In the genomic region with DNA sequence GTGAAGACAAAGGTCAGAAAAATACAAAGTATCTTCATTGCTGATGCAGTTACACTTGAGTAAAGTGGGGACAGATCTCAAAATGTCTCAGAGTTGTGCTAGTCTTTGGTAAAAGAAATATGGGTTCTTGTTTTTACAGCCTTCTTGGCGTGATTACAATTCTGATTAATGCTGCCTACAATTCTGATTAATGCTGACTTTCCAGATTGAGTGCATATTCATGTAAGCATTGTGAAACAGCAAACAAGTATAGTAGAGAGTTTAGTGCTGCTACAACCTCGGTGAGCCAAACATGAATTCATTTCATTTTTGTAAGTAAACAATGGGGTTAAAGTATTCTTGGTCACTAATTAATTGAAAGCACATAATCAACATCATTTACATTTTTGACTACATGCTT, we compare ENCODE assay signal across 26 cellular contexts. TPM values are rescaled to one million over a fixed set of nuclear protein-coding genes. Genes with fewer than 3 reads are reported as not detected.
DNase-seq lines count a peak whose midpoint lies in the region; ATAC-seq, FAIRE-seq and TF ChIP-seq lines count a peak whose summit lies in the region.
"Had no signal": no experiment of that assay in that cellular context is flagged by ENCODE, and none has a peak within 500 bp of the region (broad histone marks: within the 10 kb centered on the region; RNA-seq: fewer than 3 reads in every experiment).

TSS of gene DEFB113 (minus strand) at position 38 of the 400 bp plus-strand sequence. CDS start at position 38, 0 bp downstream.

- POLR2A ChIA-PET in H1 (lab: Charles Lee; ENCODE audit: partially characterized antibody), result no interaction called here

- no peak for TF ChIP-seq POLR2A in H1 (IDR thresholded peaks at IDR 0.05; ENCODE audit: control extremely low read depth in 1 of 2, low read depth in 2 of 2, low read length in 2 of 2)

- H4K20me1 ChIP-seq in GM23338 (replicated peaks; ENCODE audit: insufficient read depth), result no peaks in the 10 kb centered on the region
- no peaks in the 10 kb centered on the region for H4K20me1 ChIP-seq in H1 (replicated peaks in 1 of 2; ENCODE audit: control insufficient read depth in 1 of 2, insufficient read depth in 2 of 2, low read length in 2 of 2)
- H4K20me1 ChIP-seq in keratinocyte (ENCODE audit: control insufficient read depth, extremely low read depth, insufficient read depth, low read length), result no peaks in the 10 kb centered on the region

- no peak within 1 kb of the TSS for H2BK5ac ChIP-seq in H1 (ENCODE audit: low read depth, low read length)

- H3K14ac ChIP-seq in H1 (ENCODE audit: insufficient read length), result no peak within 1 kb of the TSS

- TF ChIP-seq EP300 in H1 (IDR thresholded peaks at IDR 0.05; ENCODE audit: borderline replicate concordance in 1 of 2, low read depth in 2 of 2, low read length in 2 of 2), result no peak

- ATAC-seq in GM23338, result no peak
- ATAC-seq in HG02884 (IDR thresholded peaks at IDR 0.05; ENCODE audit: unreplicated experiment), result no peak
- no peak for ATAC-seq in HG03439 (IDR thresholded peaks at IDR 0.05; ENCODE audit: unreplicated experiment)
- ATAC-seq: A549, HCT116 had no signal

- H3K23me2 ChIP-seq in H1 (ENCODE audit: low read depth, low read length), result no peaks in the 10 kb centered on the region

- H3K4me2 ChIP-seq in GM23338, result no peak within 1 kb of the TSS
- H3K4me2 ChIP-seq in H1 (ENCODE audit: insufficient read depth in 1 of 2, low read depth in 2 of 2, low read length in 2 of 2), result no peak within 1 kb of the TSS
- H3K4me2 ChIP-seq in keratinocyte (ENCODE audit: control insufficient read depth, extremely low read depth, insufficient read depth, low read depth, low read length), result no peak within 1 kb of the TSS
- H3K4me2 ChIP-seq: A549 had no signal

- no peak within 1 kb of the TSS for H3K56ac ChIP-seq in H1 (replicated peaks; ENCODE audit: insufficient read length, low read depth, low read length)

- no peaks in the 10 kb centered on the region for H3K36me3 Mint-ChIP-seq in GM23338 (ENCODE audit: low read depth)
- H3K36me3 Mint-ChIP-seq: CD4-positive, alpha-beta memory T cell had no signal

- H3K9me2 ChIP-seq in GM23338 (ENCODE audit: insufficient read depth), result no peaks in the 10 kb centered on the region

- H3K4me1 ChIP-seq in GM23338 (ENCODE audit: insufficient read depth) (peaks cover 37% of the 10 kb centered on the region), H1 (replicated peaks in 1 of 4; ENCODE audit: control insufficient read depth in 3 of 4, insufficient read depth in 4 of 4, low read length in 3 of 4) (peaks cover 0 to 10% (median 3%) of the 10 kb centered on the region in 4 experiments; a peak in 1 of 7 replicates), keratinocyte (ENCODE audit: control insufficient read depth, extremely low read depth, insufficient read depth, low read length) (no peaks in the 10 kb centered on the region)
- H3K4me1 ChIP-seq: A549 had no signal

- peaks cover 45% of the 10 kb centered on the region for H3K4me1 Mint-ChIP-seq in GM23338
- H3K4me1 Mint-ChIP-seq: CD4-positive, alpha-beta memory T cell had no signal

- H3K27ac ChIP-seq in GM23338 (ENCODE audit: low read depth) (no peak within 1 kb of the TSS), SK-N-MC (peak within 1 kb of the TSS; percentile 87), H1 (ENCODE audit: low read depth, low read length) (no peak within 1 kb of the TSS), keratinocyte (ENCODE audit: control insufficient read depth, insufficient read depth, low read length) (no peak within 1 kb of the TSS)
- H3K27ac ChIP-seq: A549 had no signal

- no peak within 1 kb of the TSS for H4K91ac ChIP-seq in H1 (replicated peaks; ENCODE audit: insufficient read length, low read length)

- no peak within 1 kb of the TSS for H3K4ac ChIP-seq in H1 (replicated peaks; ENCODE audit: insufficient read length, low read depth, low read length)

- TF ChIP-seq CTCF in GM23338 (conservative IDR thresholded peaks at IDR 0.05; ENCODE audit: low read depth in 2 of 2), result no peak
- TF ChIP-seq CTCF in H1 (IDR thresholded peaks at IDR 0.05; ENCODE audit: control extremely low read depth in 1 of 3, insufficient read depth in 1 of 3, low read depth in 1 of 3, low read length in 3 of 3), result no peak
- TF ChIP-seq CTCF in keratinocyte (optimal IDR thresholded peaks at IDR 0.05 in 1 of 3, IDR thresholded peaks at IDR 0.05 in 1 of 3, conservative IDR thresholded peaks at IDR 0.05 in 1 of 3; ENCODE audit: extremely low read depth in 1 of 3, insufficient read depth in 2 of 3, low read length in 3 of 3), result no peak

- dilution Hi-C loops in keratinocyte (cut with MboI; ENCODE audit: extremely low pct_ligation_motif_present, low sequenced_read_pairs), result no loop called here

- peak within 1 kb of the TSS; percentile 15 for H4K5ac ChIP-seq in H1 (ENCODE audit: insufficient read length, low read depth, low read length)

- H2AK5ac ChIP-seq in H1 (ENCODE audit: low read depth, low read length), result no peak within 1 kb of the TSS

- no peak within 1 kb of the TSS for H3K18ac ChIP-seq in H1 (ENCODE audit: extremely low read depth, low read length)

- H3K9ac ChIP-seq in SK-N-MC (ENCODE audit: insufficient read length), result peak within 1 kb of the TSS; percentile 34
- H3K9ac ChIP-seq in H1 (replicated peaks in 1 of 4; ENCODE audit: extremely low read depth in 1 of 4, low read depth in 3 of 4, low read length in 3 of 4), result no peak within 1 kb of the TSS
- no peak within 1 kb of the TSS for H3K9ac ChIP-seq in keratinocyte (ENCODE audit: control insufficient read depth, extremely low read depth, insufficient read depth, low read length)

- H2BK15ac ChIP-seq in H1 (ENCODE audit: low read length), result no peak within 1 kb of the TSS

- H4K8ac ChIP-seq in H1 (ENCODE audit: extremely low read depth, insufficient read depth, low read length), result no peak within 1 kb of the TSS

- no peak within 1 kb of the TSS for H3K4me3 Mint-ChIP-seq in GM23338

- peak within 1 kb of the TSS; percentile 55 for H3K27ac Mint-ChIP-seq in GM23338
- H3K27ac Mint-ChIP-seq: CD4-positive, alpha-beta memory T cell had no signal

- no peak for TF ChIP-seq RAD21 in H1 (IDR thresholded peaks at IDR 0.05 in 1 of 2, conservative IDR thresholded peaks at IDR 0.05 in 1 of 2; ENCODE audit: low read depth in 2 of 2, low read length in 2 of 2)

- H3F3A ChIP-seq in GM23338 (replicated peaks; ENCODE audit: low read depth), result no peaks in the 10 kb centered on the region

- H2AFZ ChIP-seq in GM23338 (0 out of 2 replicates have a peak within 1 kb of the TSS, but pooled peaks have one; percentile 15), H1 (ENCODE audit: low read length) (no peak within 1 kb of the TSS; the same call in 1 of the 2 replicates), keratinocyte (ENCODE audit: control insufficient read depth, low read length) (peak within 1 kb of the TSS; percentile 15)

- no peak within 1 kb of the TSS for H2BK20ac ChIP-seq in H1 (ENCODE audit: low read length)

- no peak within 1 kb of the TSS for H2BK12ac ChIP-seq in H1 (ENCODE audit: low read depth, low read length)

- no peaks in the 10 kb centered on the region for H3K9me3 Mint-ChIP-seq in GM23338

- H3K27me3 ChIP-seq in GM23338 (ENCODE audit: insufficient read depth) (no peaks in the 10 kb centered on the region), H1 (replicated peaks in 1 of 4; ENCODE audit: control insufficient read depth in 3 of 4, extremely low read depth in 1 of 4, insufficient read depth in 3 of 4, low read length in 3 of 4) (no peaks in the 10 kb centered on the region), keratinocyte (ENCODE audit: control insufficient read depth, extremely low read depth, insufficient read depth, low read length) (no peaks in the 10 kb centered on the region), H7 (ENCODE audit: control insufficient read depth, insufficient read depth, low read length) (no peaks in the 10 kb centered on the region)

- H3K4me3 ChIP-seq in GM23338 (no peak within 1 kb of the TSS), SK-N-MC (peak within 1 kb of the TSS; percentile 56), H1 (ENCODE audit: extremely low read depth in 1 of 4, insufficient read depth in 2 of 4, low read depth in 3 of 4, low read length in 4 of 4) (no peak within 1 kb of the TSS), keratinocyte (ENCODE audit: control insufficient read depth in 2 of 3, extremely low read depth in 1 of 3, insufficient read depth in 2 of 3, low read depth in 1 of 3, low read length in 3 of 3) (no peak within 1 kb of the TSS), H7 (ENCODE audit: insufficient read depth, low read depth, low read length) (no peak within 1 kb of the TSS)
- H3K4me3 ChIP-seq: A549 had no signal

- H2BK120ac ChIP-seq in H1 (replicated peaks; ENCODE audit: low read depth, low read length), result no peak within 1 kb of the TSS

- H3K36me3 ChIP-seq in GM23338 (ENCODE audit: insufficient read depth) (no peaks in the 10 kb centered on the region), SK-N-MC (ENCODE audit: insufficient read depth, low read length) (no peaks in the 10 kb centered on the region), H1 (ENCODE audit: control insufficient read depth in 2 of 4, insufficient read depth in 4 of 4, low read length in 3 of 4) (no peaks in the 10 kb centered on the region), keratinocyte (ENCODE audit: control insufficient read depth in 2 of 2, extremely low read depth in 1 of 2, insufficient read depth in 2 of 2, low read length in 2 of 2) (no peaks in the 10 kb centered on the region), H7 (replicated peaks; ENCODE audit: control insufficient read depth, insufficient read depth, low read length) (no peaks in the 10 kb centered on the region)

- FAIRE-seq in H1 (lab: Jason Lieb, UNC) (no peak), keratinocyte (lab: Jason Lieb, UNC) (no peak)
- FAIRE-seq: A549, GM12891, GM18507 had no signal

- no peaks in the 10 kb centered on the region for H3K9me3 ChIP-seq in SK-N-MC (ENCODE audit: low read depth, low read length)
- H3K9me3 ChIP-seq in H1 (ENCODE audit: insufficient read depth in 2 of 2, low read depth in 1 of 2, low read length in 1 of 2), result no peaks in the 10 kb centered on the region
- no peaks in the 10 kb centered on the region for H3K9me3 ChIP-seq in keratinocyte (ENCODE audit: control insufficient read depth, low read depth, low read length)
- H3K9me3 ChIP-seq: A549 had no signal

- H3K27me3 Mint-ChIP-seq in GM23338 (ENCODE audit: insufficient read depth, low read depth, poor library complexity), result no peaks in the 10 kb centered on the region
- H3K27me3 Mint-ChIP-seq: CD4-positive, alpha-beta memory T cell had no signal

- WGBS in H1 (ENCODE audit: extremely low coverage in 1 of 2, insufficient coverage in 1 of 2, insufficient read length in 1 of 2, insufficient replicate concordance in 2 of 2, low coverage in 1 of 2, low lambda C conversion rate in 2 of 2, missing lambda C conversion rate in 1 of 2), 2 experiments, result 94% methylated on average over 2 of the region's 2 CpGs; no CpG with 5 or more reads in 1 of the 2 experiments

- H3K79me2 ChIP-seq in GM23338 (replicated peaks; ENCODE audit: insufficient read depth) (no peaks in the 10 kb centered on the region), H1 (ENCODE audit: control insufficient read depth in 1 of 2, insufficient read depth in 2 of 2, low read length in 2 of 2) (no peaks in the 10 kb centered on the region), keratinocyte (ENCODE audit: control insufficient read depth, insufficient read depth, low read length) (no peaks in the 10 kb centered on the region)

- no peaks in the 10 kb centered on the region for H3K79me1 ChIP-seq in H1 (ENCODE audit: low read depth, low read length)

- CTCF ChIA-PET in H1 (lab: Charles Lee; ENCODE audit: partially characterized antibody), result no interaction called here

- no peak within 1 kb of the TSS for H3K23ac ChIP-seq in H1 (ENCODE audit: insufficient read length)

- H3K9me1 ChIP-seq in keratinocyte (ENCODE audit: control insufficient read depth, extremely low read depth, insufficient read depth, low read length), result no peaks in the 10 kb centered on the region

- DNase-seq in GM23338 (ENCODE audit: low spot score) (no peak), SK-N-MC (ENCODE audit: low read depth, low spot score) (peak; percentile 34), H1 (ENCODE audit: low read depth in 1 of 2, low spot score in 2 of 2) (no peak), keratinocyte (ENCODE audit: low read depth, low spot score) (no peak), H7 (no peak), NCI-H2227 (lab: John Stamatoyannopoulos, UW; ENCODE audit: unreplicated experiment) (no peak)
- DNase-seq: 8988T; ACHN; AML-193; C1 segment of cervical spinal cord; Calu3; CD4-positive, alpha-beta memory T cell; COR-L47; DMS53; DMS79 treated with DMSO at 0.1 percent for 48 hours; GF-D8 had no signal

RNA-seq across cellular contexts. Expression of gene DEFB113, which starts in this region (rescaled TPM):
- total RNA-seq in GM23338 (2014; rRNA removed; shearing (Covaris generic)), result not detected in 2 replicates
- not detected in 2 replicates for polyA plus RNA-seq in GM23338 (2016; fragmentation: Nextera tagmentation; extraction: Ambion mirVana)
- not detected in 2 replicates for total RNA-seq in H1 (2021; fragmentation: NEBNext Ultra II Directional; extraction: Animal tissue kit (Norgen Biotek cat#: 25700))
- polyA plus RNA-seq in H1 (2011; rRNA removed), result not detected in 2 replicates
- polyA plus RNA-seq in H1 (2011; cell fraction: cytosol; rRNA removed), result not detected
- polyA plus RNA-seq in H1 (2011; cell fraction: nucleus; rRNA removed), result not detected
- polyA plus RNA-seq in H1 (2012, experiment 1 of 2), result not detected in 4 replicates
- polyA plus RNA-seq in H1 (2012, experiment 2 of 2), result not detected
- polyA plus RNA-seq in H1 (2013, experiment 1 of 2), result not detected
- polyA plus RNA-seq in H1 (2013, experiment 2 of 2), result not detected
- polyA minus RNA-seq in H1 (2011; rRNA and poly(A)+ RNA removed), result not detected in 2 replicates
- polyA minus RNA-seq in H1 (2011; cell fraction: cytosol; rRNA and poly(A)+ RNA removed), result not detected
- polyA minus RNA-seq in H1 (2011; cell fraction: nucleus; rRNA and poly(A)+ RNA removed), result not detected
- not detected in 3 replicates for polyA plus RNA-seq in keratinocyte
- polyA plus RNA-seq in keratinocyte (2011; ENCODE audit: low read depth), result not detected
- not detected in 2 replicates for polyA plus RNA-seq in keratinocyte (2011; cell fraction: cytosol; rRNA removed)
- polyA plus RNA-seq in keratinocyte (2011; cell fraction: nucleus; rRNA removed), result not detected in 2 replicates
- polyA plus RNA-seq in keratinocyte (2012; ENCODE audit: low replicate concordance), result not detected in 2 replicates
- polyA minus RNA-seq in keratinocyte, result not detected in 3 replicates
- not detected for polyA minus RNA-seq in keratinocyte (2011; cell fraction: cytosol; rRNA and poly(A)+ RNA removed)
- not detected in 2 replicates for polyA minus RNA-seq in keratinocyte (2011; cell fraction: nucleus; rRNA and poly(A)+ RNA removed)
- not detected in 2 replicates for total RNA-seq in H7 (2014; rRNA removed; shearing (Covaris generic))
- total RNA-seq: Calu3; CD4-positive, alpha-beta memory T cell; Daoy; G401; H4 had no signal
- polyA plus RNA-seq: A549; BJ; CD4-positive, alpha-beta memory T cell had no signal
